In the genomic region with DNA sequence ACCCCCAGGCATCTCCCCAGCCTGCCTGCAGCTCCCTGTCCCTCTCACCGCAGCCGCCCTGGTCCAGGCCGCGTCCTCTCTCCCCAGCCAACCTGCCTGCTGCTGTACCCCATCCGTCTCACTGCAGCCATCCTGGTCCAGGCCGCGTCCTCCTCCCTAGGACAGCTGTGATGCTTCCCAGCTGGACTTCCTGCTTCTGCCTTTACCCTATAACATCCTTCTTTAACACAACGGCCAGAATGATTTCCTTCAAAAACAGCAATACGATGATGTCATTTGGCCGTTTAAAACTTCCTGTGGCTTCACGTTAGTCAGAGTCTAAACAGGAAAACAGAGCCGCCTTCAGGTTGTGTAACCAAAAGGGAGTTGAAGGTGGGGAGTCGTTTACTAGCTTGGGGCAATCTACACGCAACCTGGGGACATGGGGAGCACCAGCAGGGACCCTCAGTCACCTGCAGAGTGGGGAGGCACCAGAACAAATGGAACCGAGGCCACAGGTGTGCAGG, we compare ENCODE assay signal across 11 cellular contexts. TPM values are rescaled to one million over a fixed set of nuclear protein-coding genes. Genes with fewer than 3 reads are reported as not detected.
DNase-seq lines count a peak whose midpoint lies in the region; ATAC-seq, FAIRE-seq and TF ChIP-seq lines count a peak whose summit lies in the region.
"Had no signal": no experiment of that assay in that cellular context is flagged by ENCODE, and none has a peak within 500 bp of the region (broad histone marks: within the 10 kb centered on the region; RNA-seq: fewer than 3 reads in every experiment).

No MANE protein-coding gene starts in this region.

- no peak for ATAC-seq in HG03175 (IDR thresholded peaks at IDR 0.05; ENCODE audit: unreplicated experiment)
- no peak for ATAC-seq in HG03571 (IDR thresholded peaks at IDR 0.05; ENCODE audit: unreplicated experiment)

- no peaks in the 10 kb centered on the region for H3K9me3 ChIP-seq in skeletal muscle satellite cell (replicated peaks; ENCODE audit: low read length)
- no peaks in the 10 kb centered on the region for H3K9me3 ChIP-seq in left ventricle myocardium inferior (replicated peaks)

- H3K27me3 ChIP-seq in bronchial epithelial cell (ENCODE audit: control insufficient read depth, insufficient read depth, low read length) (peaks cover 2% of the 10 kb centered on the region), skeletal muscle satellite cell (ENCODE audit: control insufficient read depth, insufficient read depth, low read length) (peaks cover 37% of the 10 kb centered on the region), left ventricle myocardium inferior (ENCODE audit: low read depth) (peaks cover 79% of the 10 kb centered on the region)

- H3K36me3 ChIP-seq in bronchial epithelial cell (ENCODE audit: control insufficient read depth, insufficient read depth, low read length) (no peaks in the 10 kb centered on the region), skeletal muscle satellite cell (ENCODE audit: insufficient read depth, low read length) (no peaks in the 10 kb centered on the region), left ventricle myocardium inferior (no peaks in the 10 kb centered on the region)

- H3K4me1 ChIP-seq in skeletal muscle satellite cell (ENCODE audit: control insufficient read depth, insufficient read depth, low read length): peaks cover 10% of the 10 kb centered on the region
- H3K4me1 ChIP-seq in left ventricle myocardium inferior: no peaks in the 10 kb centered on the region

- intact Hi-C loops in left ventricle myocardium inferior (cut with micrococcal nuclease): no loop called here

- peak; percentile 70 for FAIRE-seq in bronchial epithelial cell (lab: Jason Lieb, UNC)

- no peak overlapping the region for H3K9ac ChIP-seq in skeletal muscle satellite cell (ENCODE audit: low read depth, low read length)

- peak overlapping the region; percentile 14 for H3K4me2 ChIP-seq in skeletal muscle satellite cell (ENCODE audit: low read length)

- peak; percentile 14 for DNase-seq in activated naive CD4-positive, alpha-beta T cell treated with Interleukin-2 at 50 U/mL for 16 hours
- DNase-seq in activated naive CD4-positive, alpha-beta T cell treated with anti-CD3 and anti-CD28 coated beads, Interleukin-2, amount 50 U/mL, for 16 hours: no peak
- DNase-seq in OCI-M1 (lab: John Stamatoyannopoulos, UW): peak; percentile 59
- peak; percentile 80 for DNase-seq in bronchial epithelial cell (ENCODE audit: low read depth)
- DNase-seq in left ventricle myocardium inferior: no peak
- DNase-seq: foreskin melanocyte, NCI-H1105 had no signal

- H3K27ac ChIP-seq in left ventricle myocardium inferior (replicated peaks): no peak overlapping the region

- TF ChIP-seq CTCF in bronchial epithelial cell (IDR thresholded peaks at IDR 0.05; ENCODE audit: insufficient read depth, low read length, severe bottlenecking): peak; percentile 3
- no peak for TF ChIP-seq CTCF in left ventricle myocardium inferior (IDR thresholded peaks at IDR 0.05; ENCODE audit: borderline replicate concordance)

- H3K4me3 ChIP-seq in bronchial epithelial cell (ENCODE audit: low read depth, low read length) (no peak overlapping the region), skeletal muscle satellite cell (ENCODE audit: low read length) (no peak overlapping the region), left ventricle myocardium inferior (no peak overlapping the region)

RNA-seq across cellular contexts. Expression of a gene that starts 32.2 kb away (rescaled TPM):
- total RNA-seq in bronchial epithelial cell: 53.4 and 63.1 TPM in 2 replicates
- 14.9 and 16.0 TPM in 2 replicates for total RNA-seq in skeletal muscle satellite cell (2012; rRNA removed)
- total RNA-seq in left ventricle myocardium inferior: 6.6 TPM

RNA-seq across cellular contexts. Expression of a gene that starts 40.4 kb away (rescaled TPM):
- total RNA-seq in bronchial epithelial cell (not detected in 2 replicates), left ventricle myocardium inferior (not detected)
- total RNA-seq in skeletal muscle satellite cell (2012; rRNA removed): not detected in 2 replicates
- total RNA-seq: subcutaneous adipose tissue had no signal

Comparison
In these comparisons a context has a peak if more than half of its experiments do, and no peak if none do; other contexts are left out.
1. DNase-seq: peak in activated naive CD4-positive, alpha-beta T cell treated with Interleukin-2 at 50 U/mL for 16 hours (single experiment), OCI-M1 (single experiment) and bronchial epithelial cell (single experiment); none in activated naive CD4-positive, alpha-beta T cell treated with anti-CD3 and anti-CD28 coated beads, Interleukin-2, amount 50 U/mL, for 16 hours (single experiment) and left ventricle myocardium inferior (single experiment).